In genomic region chr9:36971935-36972488, GRCh38 we compare ENCODE assay signal across 29 cellular contexts.
"Had no signal": no experiment of that assay in that cellular context is flagged by ENCODE, and none has a peak within 500 bp of the region (broad histone marks: within the 10 kb centered on the region; RNA-seq: fewer than 3 reads in every experiment).

No MANE protein-coding gene starts in this region.

- H3K27me3 Mint-ChIP-seq: activated CD8-positive, alpha-beta T cell treated with anti-CD3 and anti-CD28 coated beads for 36 hours had no signal

- H3K4me2 ChIP-seq: hepatocyte had no signal

- H3K4me3 Mint-ChIP-seq: activated CD8-positive, alpha-beta T cell treated with anti-CD3 and anti-CD28 coated beads for 36 hours; activated T-cell treated with anti-CD3 and anti-CD28 coated beads, Interleukin-2, amount 50 U/mL, for 4 hours; effector memory CD8-positive, alpha-beta T cell; naive thymus-derived CD8-positive, alpha-beta T cell; neural crest cell; stimulated activated effector memory CD8-positive, alpha-beta T cell treated with anti-CD3 and anti-CD28 coated beads, Interleukin-12 subunit alpha, Interleukin-12 subunit beta, amount 100 ng/mL, for 72 hours had no signal

- ATAC-seq: activated CD8-positive, alpha-beta T cell treated with anti-CD3 and anti-CD28 coated beads for 36 hours; activated T-cell treated with anti-CD3 and anti-CD28 coated beads, Interleukin-2, amount 50 U/mL, for 4 hours; activated T-helper 17 cell treated with anti-CD3 and anti-CD28 coated beads, Interleukin-2, amount 50 U/mL, for 72 hours; effector memory CD8-positive, alpha-beta T cell; gastroesophageal sphincter; left colon; naive thymus-derived CD8-positive, alpha-beta T cell; sciatic nerve; stimulated activated effector memory CD8-positive, alpha-beta T cell treated with anti-CD3 and anti-CD28 coated beads, Interleukin-12 subunit alpha, Interleukin-12 subunit beta, amount 100 ng/mL, for 72 hours had no signal

- H3K4me1 Mint-ChIP-seq: activated T-helper 17 cell treated with anti-CD3 and anti-CD28 coated beads, Interleukin-2, amount 50 U/mL, for 72 hours; neural crest cell; stimulated activated effector memory CD8-positive, alpha-beta T cell treated with anti-CD3 and anti-CD28 coated beads, Interleukin-12 subunit alpha, Interleukin-12 subunit beta, amount 100 ng/mL, for 72 hours had no signal

- H3K4me3 ChIP-seq: coronary artery, dorsolateral prefrontal cortex, gastroesophageal sphincter, hepatocyte, stomach, tibial artery had no signal

- H3K36me3 Mint-ChIP-seq: naive thymus-derived CD8-positive, alpha-beta T cell had no signal

- H3K27ac Mint-ChIP-seq: activated CD8-positive, alpha-beta T cell treated with anti-CD3 and anti-CD28 coated beads for 36 hours; activated T-helper 17 cell treated with anti-CD3 and anti-CD28 coated beads, Interleukin-2, amount 50 U/mL, for 72 hours; effector memory CD8-positive, alpha-beta T cell; naive thymus-derived CD8-positive, alpha-beta T cell had no signal

- DNase-seq: activated CD4-positive, alpha-beta T cell treated with anti-CD3 and anti-CD28 coated beads for 1 hour; activated CD4-positive, alpha-beta T cell treated with anti-CD3 and anti-CD28 coated beads, Interleukin-2, amount 50 U/mL, for 1 hour; activated CD8-positive, alpha-beta T cell treated with anti-CD3 and anti-CD28 coated beads for 36 hours; activated gamma-delta T cell treated with Interleukin-2 at 50 U/mL for 16 hours; activated naive CD4-positive, alpha-beta T cell treated with anti-CD3 and anti-CD28 coated beads, Interleukin-2, amount 50 U/mL, for 16 hours; activated T-cell treated with anti-CD3 and anti-CD28 coated beads, Interleukin-2, amount 50 U/mL, for 4 hours; amniotic stem cell; brain microvascular endothelial cell; dorsolateral prefrontal cortex; effector memory CD8-positive, alpha-beta T cell; kidney; left colon; mammary epithelial cell; midbrain; naive thymus-derived CD8-positive, alpha-beta T cell; nucleus accumbens; small intestine; stimulated activated CD4-positive, alpha-beta T cell treated with anti-CD3 and anti-CD28 coated beads, Interleukin-4, amount 100 ng/mL, for 24 hours; stomach; T-helper 2 cell; tibial artery had no signal

- H3K4me1 ChIP-seq: gastroesophageal sphincter, parathyroid adenoma, stomach, tibial artery had no signal

- H3K9me3 Mint-ChIP-seq: activated CD8-positive, alpha-beta T cell treated with anti-CD3 and anti-CD28 coated beads for 36 hours; activated T-cell treated with anti-CD3 and anti-CD28 coated beads, Interleukin-2, amount 50 U/mL, for 4 hours; activated T-helper 17 cell treated with anti-CD3 and anti-CD28 coated beads, Interleukin-2, amount 50 U/mL, for 72 hours; effector memory CD8-positive, alpha-beta T cell; naive thymus-derived CD8-positive, alpha-beta T cell; neural crest cell; stimulated activated effector memory CD8-positive, alpha-beta T cell treated with anti-CD3 and anti-CD28 coated beads, Interleukin-12 subunit alpha, Interleukin-12 subunit beta, amount 100 ng/mL, for 72 hours had no signal

- H3K27ac ChIP-seq: brain microvascular endothelial cell, coronary artery, dorsolateral prefrontal cortex, gastroesophageal sphincter, hepatocyte, parathyroid adenoma, stomach, tibial artery had no signal

- H3K9ac ChIP-seq: parathyroid adenoma had no signal

- H3K9me3 ChIP-seq: gastroesophageal sphincter, stomach, tibial artery had no signal

- H3K36me3 ChIP-seq: brain microvascular endothelial cell, gastroesophageal sphincter, stomach, tibial artery had no signal
